Comparison of ENCODE assay signal across 29 cellular contexts in genomic region chr4:97589481-97590196, GRCh38.
A peak's percentile ranks its signal among the peaks of the same experiment; 100 is the strongest.
DNase-seq lines count a peak whose midpoint lies in the region; ATAC-seq, FAIRE-seq and TF ChIP-seq lines count a peak whose summit lies in the region.
"Had no signal": no experiment of that assay in that cellular context is flagged by ENCODE, and none has a peak within 500 bp of the region (broad histone marks: within the 10 kb centered on the region; RNA-seq: fewer than 3 reads in every experiment).

No MANE protein-coding gene starts in this region.

- no TSS peak for BruUV-seq in PC-3 (replicated peaks; lab: Mats Ljungman, UMichigan)

- peaks cover 32% of the 10 kb centered on the region for H3K4me1 ChIP-seq in PC-3 (ENCODE audit: insufficient read depth, low read length)
- H3K4me1 ChIP-seq: Peyer's patch had no signal

- no peak overlapping the region for H3K9ac ChIP-seq in PC-3 (ENCODE audit: low read length)

- intact Hi-C loops in PC-3 (cut with micrococcal nuclease) = loop anchor here (5.0 kb wide), 1 partner anchor 92 kb away; no protein-coding TSS in a partner anchor

- POLR2A ChIA-PET in PC-3 (lab: Charles Lee; ENCODE audit: unreplicated experiment) = interaction anchor here (0.7 kb wide), 1 partner anchor 570 kb away, joined by 4 read pairs; no protein-coding TSS in a partner anchor

- H4K20me1 ChIP-seq in PC-3 (ENCODE audit: low read length) = no peaks in the 10 kb centered on the region

- no peaks in the 10 kb centered on the region for H3K9me3 ChIP-seq in PC-3 (ENCODE audit: low read length)
- H3K9me3 ChIP-seq: Peyer's patch had no signal

- CTCF ChIA-PET in PC-3 (lab: Charles Lee) = no interaction called here

- DNase-seq in DMS53 (lab: John Stamatoyannopoulos, UW) = peak; percentile 7
- DNase-seq in DMS53 treated with DMSO at 0.1 percent for 48 hours (lab: John Stamatoyannopoulos, UW; ENCODE audit: unreplicated experiment) = no peak
- DNase-seq in PC-3 = peak; percentile 80
- DNase-seq in bronchial epithelial cell (ENCODE audit: low read depth) = peak; percentile 83
- peak; percentile 21 for DNase-seq in renal cortical epithelial cell (ENCODE audit: low read depth)
- DNase-seq in DMS79 (lab: John Stamatoyannopoulos, UW) = no peak
- DNase-seq in activated CD4-positive, alpha-beta T cell treated with anti-CD3 and anti-CD28 coated beads for 48 hours = no peak
- DNase-seq: AML-193; C1 segment of cervical spinal cord; Calu3; CD8-positive, alpha-beta T cell; DMS153; EL; GF-D8; KBM-7; NCI-H1092 treated with DMSO at 0.1 percent for 48 hours; NCI-H1436 treated with DMSO at 0.1 percent for 48 hours; NCI-H1930; NCI-H510A treated with DMSO at 0.1 percent for 48 hours; NCI-H774; NK-92 treated with Interleukin-12 subunit alpha and Interleukin-12 subunit beta, amount 100 ng/mL, for 24 hours; Peyer's patch; SW 1271 had no signal

- peaks cover 8% of the 10 kb centered on the region for H3F3A ChIP-seq in PC-3 (ENCODE audit: low read length, unreplicated experiment)

- peak overlapping the region; percentile 85 for H3K27ac ChIP-seq in PC-3 (ENCODE audit: low read length)
- H3K27ac ChIP-seq: 22Rv1, Peyer's patch, SK-N-MC had no signal

- H3K4me2 ChIP-seq in PC-3 (ENCODE audit: low read length) = peak overlapping the region; percentile 74

- FAIRE-seq in bronchial epithelial cell (lab: Jason Lieb, UNC) = no peak
- FAIRE-seq: GM19239, H54 had no signal

- no peaks in the 10 kb centered on the region for H3K79me2 ChIP-seq in PC-3 (ENCODE audit: low read length)

- H3K27me3 ChIP-seq in PC-3 (ENCODE audit: low read length) = no peaks in the 10 kb centered on the region
- no peaks in the 10 kb centered on the region for H3K27me3 ChIP-seq in bronchial epithelial cell (ENCODE audit: control insufficient read depth, insufficient read depth, low read length)
- H3K27me3 ChIP-seq: Peyer's patch had no signal

- H3K36me3 ChIP-seq in PC-3 (ENCODE audit: low read depth, low read length) = no peaks in the 10 kb centered on the region
- no peaks in the 10 kb centered on the region for H3K36me3 ChIP-seq in bronchial epithelial cell (ENCODE audit: control insufficient read depth, insufficient read depth, low read length)
- H3K36me3 ChIP-seq: Peyer's patch had no signal

- peak overlapping the region; percentile 35; the same call in 1 of the 2 replicates for H3K4me3 ChIP-seq in PC-3 (ENCODE audit: low read length)
- no peak overlapping the region for H3K4me3 ChIP-seq in bronchial epithelial cell (ENCODE audit: low read depth, low read length)
- H3K4me3 ChIP-seq: Peyer's patch, SK-N-MC had no signal

- no peak overlapping the region for H2AFZ ChIP-seq in PC-3 (ENCODE audit: low read length)

- no peak for TF ChIP-seq CTCF in PC-3 (conservative IDR thresholded peaks at IDR 0.05; ENCODE audit: low read depth, low read length)
- TF ChIP-seq CTCF in bronchial epithelial cell (IDR thresholded peaks at IDR 0.05; ENCODE audit: insufficient read depth, low read length, severe bottlenecking) = no peak

- H3K9me2 ChIP-seq in PC-3 (replicated peaks; ENCODE audit: low read length) = no peaks in the 10 kb centered on the region

- ATAC-seq in PC-3 (peak; percentile 90), GM18858 (IDR thresholded peaks at IDR 0.05; ENCODE audit: unreplicated experiment) (no peak)
- ATAC-seq: CD8-positive, alpha-beta T cell; Right ventricle myocardium inferior had no signal

Comparison
In these comparisons a context has a peak if more than half of its experiments do, and no peak if none do; other contexts are left out.
1. DNase-seq: peak in DMS53 (single experiment), PC-3 (single experiment), bronchial epithelial cell (single experiment) and renal cortical epithelial cell (single experiment); none in DMS53 treated with DMSO at 0.1 percent for 48 hours (single experiment), DMS79 (single experiment) and activated CD4-positive, alpha-beta T cell treated with anti-CD3 and anti-CD28 coated beads for 48 hours (single experiment).